ENCODE assay signal across 20 cellular contexts in genomic region chr7:120344276-120344675, GRCh38.
DNase-seq lines count a peak whose midpoint lies in the region; ATAC-seq, FAIRE-seq and TF ChIP-seq lines count a peak whose summit lies in the region.
"Had no signal": no experiment of that assay in that cellular context is flagged by ENCODE, and none has a peak within 500 bp of the region (broad histone marks: within the 10 kb centered on the region; RNA-seq: fewer than 3 reads in every experiment).

No MANE protein-coding gene starts in this region.

- BruUV-seq in HepG2 (replicated peaks; lab: Mats Ljungman, UMichigan): no TSS peak

- intact Hi-C loops in HepG2 (cut with micrococcal nuclease; ENCODE audit: unreplicated experiment): no loop called here
- intact Hi-C loops in right lobe of liver (cut with DNase I): no loop called here

- H3K36me3 ChIP-seq in HepG2 (replicated peaks in 1 of 2; ENCODE audit: control insufficient read depth in 1 of 2, insufficient read depth in 2 of 2, low read length in 2 of 2) (no peaks in the 10 kb centered on the region), right lobe of liver (no peaks in the 10 kb centered on the region), SK-N-MC (ENCODE audit: insufficient read depth, low read length) (no peaks in the 10 kb centered on the region), osteoblast (ENCODE audit: insufficient read depth, low read length) (no peaks in the 10 kb centered on the region)
- H3K36me3 ChIP-seq: Peyer's patch had no signal

- 4% methylated on average over 5 of the region's 5 CpGs for WGBS in HepG2 (ENCODE audit: low lambda C conversion rate)
- 34% methylated on average over 5 of the region's 5 CpGs for WGBS in right lobe of liver (ENCODE audit: insufficient coverage, low coverage, low lambda C conversion rate, missing lambda C conversion rate)

- H3K9ac ChIP-seq in HepG2 (ENCODE audit: insufficient read depth, low read depth, low read length) (no peak overlapping the region), SK-N-MC (ENCODE audit: insufficient read length) (peak overlapping the region; percentile 10)

- TF ChIP-seq EP300 in HepG2 (IDR thresholded peaks at IDR 0.05; ENCODE audit: low read depth in 2 of 2, low read length in 2 of 2): no peak
- TF ChIP-seq EP300 in HepG2 (CRISPR knock-in tag; IDR thresholded peaks at IDR 0.05; ENCODE audit: borderline replicate concordance): no peak

- H2AFZ ChIP-seq in HepG2 (ENCODE audit: low read length) (no peak overlapping the region), osteoblast (ENCODE audit: low read length) (no peak overlapping the region)

- no peak for TF ChIP-seq POLR2A in HepG2 (IDR thresholded peaks at IDR 0.05; ENCODE audit: insufficient read depth in 1 of 2, low read depth in 2 of 2, low read length in 2 of 2)
- TF ChIP-seq POLR2A in right lobe of liver (IDR thresholded peaks at IDR 0.05): no peak

- H3K4me1 ChIP-seq in HepG2 (ENCODE audit: insufficient read depth, low read length): no peaks in the 10 kb centered on the region
- no peaks in the 10 kb centered on the region for H3K4me1 ChIP-seq in right lobe of liver
- H3K4me1 ChIP-seq in osteoblast (ENCODE audit: insufficient read depth, low read length): no peaks in the 10 kb centered on the region
- H3K4me1 ChIP-seq: Peyer's patch had no signal

- H3K79me2 ChIP-seq in HepG2 (ENCODE audit: insufficient read depth, low read length) (no peaks in the 10 kb centered on the region), osteoblast (ENCODE audit: insufficient read depth, low read length) (no peaks in the 10 kb centered on the region)

- H3K27ac ChIP-seq in HepG2 (ENCODE audit: extremely low read length, insufficient read depth, low read length) (no peak overlapping the region), right lobe of liver (no peak overlapping the region), SK-N-MC (peak overlapping the region; percentile 88), osteoblast (ENCODE audit: low read depth, low read length) (no peak overlapping the region)
- H3K27ac ChIP-seq: Peyer's patch had no signal

- no peak overlapping the region for H3K4me3 ChIP-seq in HepG2 (replicated peaks in 1 of 3; ENCODE audit: insufficient read depth in 1 of 3, low read depth in 2 of 3, low read length in 3 of 3)
- no peak overlapping the region for H3K4me3 ChIP-seq in right lobe of liver
- peak overlapping the region; percentile 65 for H3K4me3 ChIP-seq in SK-N-MC
- H3K4me3 ChIP-seq in fibroblast of mammary gland (ENCODE audit: control insufficient read depth, low read depth, low read length): no peak overlapping the region
- H3K4me3 ChIP-seq in osteoblast (ENCODE audit: insufficient read depth, low read length): no peak overlapping the region
- H3K4me3 ChIP-seq: Peyer's patch had no signal

- CTCF ChIA-PET in HepG2 (lab: Yijun Ruan, JAX; ENCODE audit: low intra/inter-chr PET ratio, low total read pairs): no interaction called here

- no peak for TF ChIP-seq CTCF in HepG2 (CRISPR knock-in tag; IDR thresholded peaks at IDR 0.05)
- no peak for TF ChIP-seq CTCF in right lobe of liver (IDR thresholded peaks at IDR 0.05)
- TF ChIP-seq CTCF in fibroblast of mammary gland (conservative IDR thresholded peaks at IDR 0.05; ENCODE audit: control insufficient read depth, insufficient read depth, low read depth, low read length): no peak
- no peak for TF ChIP-seq CTCF in osteoblast (IDR thresholded peaks at IDR 0.05; ENCODE audit: extremely low read depth, low read depth, low read length)

- no peak for TF ChIP-seq RAD21 in HepG2 (CRISPR knock-in tag; IDR thresholded peaks at IDR 0.05)

- DNase-seq in HepG2 (ENCODE audit: low spot score): no peak
- no peak for DNase-seq in right lobe of liver
- peak; percentile 74 for DNase-seq in SK-N-MC (ENCODE audit: low read depth, low spot score)
- DNase-seq in fibroblast of mammary gland (ENCODE audit: low read depth): peak; percentile 24
- no peak for DNase-seq in GF-D8 (lab: John Stamatoyannopoulos, UW)
- DNase-seq in osteoblast (ENCODE audit: insufficient read length, low spot score, missing footprints): no peak
- no peak for DNase-seq in GM19240 (ENCODE audit: insufficient read length, low spot score)
- no peak for DNase-seq in NCI-H2227 (lab: John Stamatoyannopoulos, UW; ENCODE audit: unreplicated experiment)
- DNase-seq: 8988T; CD4-positive, alpha-beta memory T cell; IMR-90; Karpas-422; MM.1S; NCI-H1417 treated with DMSO at 0.1 percent for 48 hours; NCI-H1930; NCI-H510A; NCI-H774; Peyer's patch; SHP77 treated with DMSO at 0.1 percent for 48 hours had no signal

- no peak for FAIRE-seq in HepG2 (lab: Jason Lieb, UNC)
- FAIRE-seq: H54 had no signal

- ATAC-seq in HepG2: no peak
- no peak for ATAC-seq in right lobe of liver

- no peaks in the 10 kb centered on the region for H3K9me3 ChIP-seq in HepG2 (ENCODE audit: low read length)
- no peaks in the 10 kb centered on the region for H3K9me3 ChIP-seq in right lobe of liver
- H3K9me3 ChIP-seq in SK-N-MC (ENCODE audit: low read depth, low read length): no peaks in the 10 kb centered on the region
- no peaks in the 10 kb centered on the region for H3K9me3 ChIP-seq in osteoblast (ENCODE audit: low read depth, low read length)
- H3K9me3 ChIP-seq: Peyer's patch had no signal

- in situ Hi-C loops in HepG2 (cut with HindIII; ENCODE audit: extremely low pct_ligation_motif_present, low pct_unique_long_range_greater_than_20kb): no loop called here

- no peaks in the 10 kb centered on the region for H4K20me1 ChIP-seq in HepG2 (ENCODE audit: insufficient read depth, low read length)
- no peaks in the 10 kb centered on the region for H4K20me1 ChIP-seq in osteoblast (ENCODE audit: insufficient read depth, low read length)

- no peak overlapping the region for H3K4me2 ChIP-seq in HepG2 (ENCODE audit: low read depth, low read length)
- no peak overlapping the region for H3K4me2 ChIP-seq in osteoblast (ENCODE audit: insufficient read depth, low read length)

- no peaks in the 10 kb centered on the region for H3K27me3 ChIP-seq in HepG2 (ENCODE audit: control insufficient read depth in 1 of 2, insufficient read depth in 2 of 2, low read length in 2 of 2)
- H3K27me3 ChIP-seq in right lobe of liver: no peaks in the 10 kb centered on the region
- no peaks in the 10 kb centered on the region for H3K27me3 ChIP-seq in osteoblast (ENCODE audit: insufficient read depth, low read length)
- H3K27me3 ChIP-seq: Peyer's patch had no signal

- POLR2A ChIA-PET in HepG2 (lab: Yijun Ruan, JAX): no interaction called here

TF ChIP-seq in HepG2, 621 proteins besides CTCF, POLR2A, EP300 and RAD21:
- no peak for TF ChIP-seq RNF2 (conservative IDR thresholded peaks at IDR 0.05; ENCODE audit: low read depth)
- TF ChIP-seq CEBPB (IDR thresholded peaks at IDR 0.05; ENCODE audit: borderline replicate concordance, low read depth, low read length): 0 out of 2 replicates have a peak, but pooled peaks have one; percentile 7

Comparison
In these comparisons a context has a peak if more than half of its experiments do, and no peak if none do; other contexts are left out.
1. DNase-seq: peak in SK-N-MC (single experiment) and fibroblast of mammary gland (single experiment); none in HepG2 (single experiment), right lobe of liver (0 of 3), GF-D8 (single experiment), osteoblast (single experiment), GM19240 (single experiment) and NCI-H2227 (single experiment).